ENCODE assay signal across 8 cellular contexts in the genomic region with DNA sequence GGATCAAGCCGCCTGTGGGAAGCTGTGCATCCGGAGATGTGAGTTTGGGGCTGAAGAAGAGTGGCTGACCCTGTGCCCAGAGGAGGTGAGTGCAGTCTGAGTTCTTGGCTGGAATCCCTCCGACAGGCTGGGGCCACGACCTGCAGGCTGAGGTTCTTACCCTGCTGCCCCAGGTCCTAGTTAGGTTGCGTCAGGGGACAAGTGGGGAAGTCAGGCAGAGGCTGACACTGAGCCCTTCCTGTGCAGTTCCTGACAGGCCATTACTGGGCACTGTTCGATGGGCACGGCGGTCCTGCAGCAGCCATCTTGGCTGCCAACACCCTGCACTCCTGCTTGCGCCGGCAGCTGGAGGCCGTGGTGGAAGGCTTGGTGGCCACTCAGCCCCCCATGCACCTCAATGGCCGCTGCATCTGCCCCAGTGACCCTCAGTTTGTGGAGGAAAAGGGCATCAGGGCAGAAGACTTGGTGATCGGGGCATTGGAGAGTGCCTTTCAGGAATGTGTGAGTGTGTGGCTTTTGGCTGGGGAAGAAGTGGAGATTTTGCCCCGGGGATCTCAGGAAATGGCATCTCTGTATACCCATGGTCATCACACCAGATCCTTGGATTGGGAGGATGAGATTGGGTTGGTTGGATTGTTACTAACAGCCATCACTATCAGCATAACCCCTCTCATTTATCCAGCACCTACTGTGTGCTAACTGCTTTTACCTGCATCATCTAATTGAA. TPM values are rescaled to one million over a fixed set of nuclear protein-coding genes. Genes with fewer than 3 reads are reported as not detected.
DNase-seq lines count a peak whose midpoint lies in the region; ATAC-seq and TF ChIP-seq lines count a peak whose summit lies in the region.

No MANE protein-coding gene starts in this region.

- H3K27ac ChIP-seq in mesenchymal stem cell (ENCODE audit: low read length, poor library complexity, severe bottlenecking) (no peak overlapping the region), upper lobe of right lung (peak overlapping the region; percentile 91)

- H3K27ac Mint-ChIP-seq in activated CD4-positive, alpha-beta T cell treated with anti-CD3 and anti-CD28 coated beads, Interleukin-2, amount 10 ng/mL, durations not matched to agents 24 days and 14 days: peak overlapping the region; percentile 91
- H3K27ac Mint-ChIP-seq in activated naive CD8-positive, alpha-beta T cell treated with anti-CD3 and anti-CD28 coated beads, Interleukin-2, amount 50 U/mL, for 24 hours: peak overlapping the region; percentile 83

- no peak overlapping the region for H2BK15ac ChIP-seq in mesenchymal stem cell (ENCODE audit: low read depth, poor library complexity, severe bottlenecking)

- DNase-seq in activated CD4-positive, alpha-beta T cell treated with anti-CD3 and anti-CD28 coated beads, Interleukin-2, amount 10 ng/mL, durations not matched to agents 24 days and 14 days: peak; percentile 77
- DNase-seq in activated CD4-positive, alpha-beta T cell treated with anti-CD3 and anti-CD28 coated beads, Interleukin-2, amount 50 U/mL, for 4 hours: no peak
- DNase-seq in activated naive CD8-positive, alpha-beta T cell treated with anti-CD3 and anti-CD28 coated beads, Interleukin-2, amount 50 U/mL, for 24 hours: no peak
- DNase-seq in mesenchymal stem cell: no peak
- peak; percentile 68 for DNase-seq in upper lobe of right lung
- no peak for DNase-seq in NCI-H146 treated with DMSO at 0.1 percent for 48 hours (lab: John Stamatoyannopoulos, UW; ENCODE audit: unreplicated experiment)
- DNase-seq in glomerular visceral epithelial cell (ENCODE audit: extremely low spot score): no peak
- DNase-seq in globus pallidus (ENCODE audit: low spot score): no peak

- no peak for ATAC-seq in activated naive CD8-positive, alpha-beta T cell treated with anti-CD3 and anti-CD28 coated beads, Interleukin-2, amount 50 U/mL, for 24 hours
- ATAC-seq in upper lobe of right lung: peak; percentile 34

- H3K4me2 ChIP-seq in mesenchymal stem cell (ENCODE audit: low read length, poor library complexity, severe bottlenecking): peak overlapping the region; percentile 11

- peaks cover 40% of the 10 kb centered on the region for H3K36me3 Mint-ChIP-seq in activated CD4-positive, alpha-beta T cell treated with anti-CD3 and anti-CD28 coated beads, Interleukin-2, amount 10 ng/mL, durations not matched to agents 24 days and 14 days (ENCODE audit: low read depth)
- peaks cover 37% of the 10 kb centered on the region for H3K36me3 Mint-ChIP-seq in activated naive CD8-positive, alpha-beta T cell treated with anti-CD3 and anti-CD28 coated beads, Interleukin-2, amount 50 U/mL, for 24 hours (ENCODE audit: low read depth)

- no peaks in the 10 kb centered on the region for H3K27me3 ChIP-seq in mesenchymal stem cell (ENCODE audit: control insufficient read depth in 1 of 2, insufficient read depth in 1 of 2, low read length in 2 of 2)
- H3K27me3 ChIP-seq in upper lobe of right lung: no peaks in the 10 kb centered on the region

- no peak overlapping the region for H3K18ac ChIP-seq in mesenchymal stem cell (ENCODE audit: low read depth in 1 of 2, low read length in 2 of 2)

- peak overlapping the region in 1 of 2 experiments; percentile 84 for H3K4me3 ChIP-seq in mesenchymal stem cell (ENCODE audit: insufficient read depth in 1 of 2, low read depth in 1 of 2, low read length in 2 of 2)
- peak overlapping the region; percentile 68 for H3K4me3 ChIP-seq in upper lobe of right lung

- 93% methylated on average over 14 of the region's 14 CpGs for WGBS in mesenchymal stem cell

- no peak overlapping the region for H2AK5ac ChIP-seq in mesenchymal stem cell (ENCODE audit: low read length, severe bottlenecking)

- no peak for TF ChIP-seq CTCF in upper lobe of right lung (IDR thresholded peaks at IDR 0.05)

- intact Hi-C loops in activated CD4-positive, alpha-beta T cell treated with anti-CD3 and anti-CD28 coated beads, Interleukin-2, amount 10 ng/mL, durations not matched to agents 24 days and 14 days (cut with micrococcal nuclease): no loop called here
- intact Hi-C loops in upper lobe of right lung (cut with DNase I): no loop called here

- H3K9me3 Mint-ChIP-seq in activated CD4-positive, alpha-beta T cell treated with anti-CD3 and anti-CD28 coated beads, Interleukin-2, amount 10 ng/mL, durations not matched to agents 24 days and 14 days: no peaks in the 10 kb centered on the region
- peaks cover 5% of the 10 kb centered on the region for H3K9me3 Mint-ChIP-seq in activated naive CD8-positive, alpha-beta T cell treated with anti-CD3 and anti-CD28 coated beads, Interleukin-2, amount 50 U/mL, for 24 hours

- H3K79me1 ChIP-seq in mesenchymal stem cell (replicated peaks; ENCODE audit: low read length, poor library complexity, severe bottlenecking): peaks cover 12% of the 10 kb centered on the region

- no peak overlapping the region for H2AFZ ChIP-seq in mesenchymal stem cell (ENCODE audit: low read depth, low read length)

- no peaks in the 10 kb centered on the region for H3K9me3 ChIP-seq in mesenchymal stem cell (ENCODE audit: control insufficient read depth, low read length)
- H3K9me3 ChIP-seq in upper lobe of right lung: no peaks in the 10 kb centered on the region

- no peak overlapping the region for H3K4ac ChIP-seq in mesenchymal stem cell (ENCODE audit: low read depth in 1 of 2, low read length in 2 of 2)

- no peak overlapping the region for H2BK5ac ChIP-seq in mesenchymal stem cell (ENCODE audit: low read depth, low read length, poor library complexity, severe bottlenecking)

- no peak overlapping the region for H2BK120ac ChIP-seq in mesenchymal stem cell (ENCODE audit: low read depth, low read length)

- H3K9ac ChIP-seq in mesenchymal stem cell (ENCODE audit: low read length): peak overlapping the region; percentile 88

- no peak overlapping the region for H3K14ac ChIP-seq in mesenchymal stem cell (ENCODE audit: low read length in 2 of 2)

- H3K4me1 Mint-ChIP-seq in activated CD4-positive, alpha-beta T cell treated with anti-CD3 and anti-CD28 coated beads, Interleukin-2, amount 10 ng/mL, durations not matched to agents 24 days and 14 days: peaks cover 70% of the 10 kb centered on the region
- H3K4me1 Mint-ChIP-seq in activated naive CD8-positive, alpha-beta T cell treated with anti-CD3 and anti-CD28 coated beads, Interleukin-2, amount 50 U/mL, for 24 hours: peaks cover 76% of the 10 kb centered on the region

- H3K4me3 Mint-ChIP-seq in activated CD4-positive, alpha-beta T cell treated with anti-CD3 and anti-CD28 coated beads, Interleukin-2, amount 10 ng/mL, durations not matched to agents 24 days and 14 days: peak overlapping the region; percentile 90
- peak overlapping the region; percentile 86 for H3K4me3 Mint-ChIP-seq in activated naive CD8-positive, alpha-beta T cell treated with anti-CD3 and anti-CD28 coated beads, Interleukin-2, amount 50 U/mL, for 24 hours

- H3K23ac ChIP-seq in mesenchymal stem cell (ENCODE audit: low read length in 2 of 2): no peak overlapping the region

- no peak overlapping the region for H4K8ac ChIP-seq in mesenchymal stem cell (ENCODE audit: low read length)

- peaks cover 32% of the 10 kb centered on the region for H3K4me1 ChIP-seq in mesenchymal stem cell (ENCODE audit: control insufficient read depth, insufficient read depth, low read depth, low read length)
- H3K4me1 ChIP-seq in upper lobe of right lung: peaks cover 25% of the 10 kb centered on the region

- peak overlapping the region in 1 of 2 experiments; percentile 34 for H2BK12ac ChIP-seq in mesenchymal stem cell (ENCODE audit: low read length in 2 of 2)

- H3K36me3 ChIP-seq in mesenchymal stem cell (ENCODE audit: control insufficient read depth in 1 of 2, insufficient read depth in 2 of 2, low read depth in 1 of 2, low read length in 2 of 2) (peaks cover 38 to 46% of the 10 kb centered on the region in 2 experiments), upper lobe of right lung (peaks cover 32% of the 10 kb centered on the region)

- no peaks in the 10 kb centered on the region for H3K27me3 Mint-ChIP-seq in activated CD4-positive, alpha-beta T cell treated with anti-CD3 and anti-CD28 coated beads, Interleukin-2, amount 10 ng/mL, durations not matched to agents 24 days and 14 days
- no peaks in the 10 kb centered on the region for H3K27me3 Mint-ChIP-seq in activated naive CD8-positive, alpha-beta T cell treated with anti-CD3 and anti-CD28 coated beads, Interleukin-2, amount 50 U/mL, for 24 hours

- no peak overlapping the region for H4K91ac ChIP-seq in mesenchymal stem cell (ENCODE audit: low read length)

RNA-seq across cellular contexts. Expression of a gene that starts 1.3 kb away (rescaled TPM):
- 48.3 and 49.2 TPM in 2 replicates for total RNA-seq in activated CD4-positive, alpha-beta T cell treated with anti-CD3 and anti-CD28 coated beads, Interleukin-2, amount 10 ng/mL, durations not matched to agents 24 days and 14 days
- 11.3 TPM for polyA plus RNA-seq in mesenchymal stem cell (2013, experiment 1 of 2)
- polyA plus RNA-seq in mesenchymal stem cell (2013, experiment 2 of 2): 10.9 TPM
- 44.0 TPM for total RNA-seq in upper lobe of right lung

RNA-seq across cellular contexts. Expression of a gene that starts 7.9 kb away (rescaled TPM):
- total RNA-seq in activated CD4-positive, alpha-beta T cell treated with anti-CD3 and anti-CD28 coated beads, Interleukin-2, amount 10 ng/mL, durations not matched to agents 24 days and 14 days: 80.3 and 87.0 TPM in 2 replicates
- polyA plus RNA-seq in mesenchymal stem cell (2013, experiment 1 of 2): 91.9 TPM
- polyA plus RNA-seq in mesenchymal stem cell (2013, experiment 2 of 2): 91.8 TPM
- total RNA-seq in upper lobe of right lung: 50.4 TPM

RNA-seq across cellular contexts. Expression of a gene that starts 21.4 kb away (rescaled TPM):
- total RNA-seq in activated CD4-positive, alpha-beta T cell treated with anti-CD3 and anti-CD28 coated beads, Interleukin-2, amount 10 ng/mL, durations not matched to agents 24 days and 14 days: 0.17 and 0.42 TPM in 2 replicates
- polyA plus RNA-seq in mesenchymal stem cell (2013, experiment 1 of 2): not detected
- 0.01 TPM for polyA plus RNA-seq in mesenchymal stem cell (2013, experiment 2 of 2)
- 0.87 TPM for total RNA-seq in upper lobe of right lung

RNA-seq across cellular contexts. Expression of a gene that starts 31.6 kb away (rescaled TPM):
- total RNA-seq in activated CD4-positive, alpha-beta T cell treated with anti-CD3 and anti-CD28 coated beads, Interleukin-2, amount 10 ng/mL, durations not matched to agents 24 days and 14 days: 104 and 106 TPM in 2 replicates
- polyA plus RNA-seq in mesenchymal stem cell (2013, experiment 1 of 2): 29.2 TPM
- 30.0 TPM for polyA plus RNA-seq in mesenchymal stem cell (2013, experiment 2 of 2)
- 61.9 TPM for total RNA-seq in upper lobe of right lung

RNA-seq across cellular contexts. Expression of a gene that starts 40.7 kb away (rescaled TPM):
- 16.3 and 17.4 TPM in 2 replicates for total RNA-seq in activated CD4-positive, alpha-beta T cell treated with anti-CD3 and anti-CD28 coated beads, Interleukin-2, amount 10 ng/mL, durations not matched to agents 24 days and 14 days
- 2.2 TPM for polyA plus RNA-seq in mesenchymal stem cell (2013, experiment 1 of 2)
- 2.4 TPM for polyA plus RNA-seq in mesenchymal stem cell (2013, experiment 2 of 2)
- 11.5 TPM for total RNA-seq in upper lobe of right lung

Comparison
In these comparisons a context has a peak if more than half of its experiments do, and no peak if none do; other contexts are left out.
1. DNase-seq: peak in activated CD4-positive, alpha-beta T cell treated with anti-CD3 and anti-CD28 coated beads, Interleukin-2, amount 10 ng/mL, durations not matched to agents 24 days and 14 days (single experiment) and upper lobe of right lung (single experiment); none in activated CD4-positive, alpha-beta T cell treated with anti-CD3 and anti-CD28 coated beads, Interleukin-2, amount 50 U/mL, for 4 hours (0 of 2), activated naive CD8-positive, alpha-beta T cell treated with anti-CD3 and anti-CD28 coated beads, Interleukin-2, amount 50 U/mL, for 24 hours (single experiment), mesenchymal stem cell (single experiment), NCI-H146 treated with DMSO at 0.1 percent for 48 hours (single experiment), glomerular visceral epithelial cell (single experiment) and globus pallidus (single experiment).